Comparison of ENCODE assay signal across 12 cellular contexts in the genomic region with DNA sequence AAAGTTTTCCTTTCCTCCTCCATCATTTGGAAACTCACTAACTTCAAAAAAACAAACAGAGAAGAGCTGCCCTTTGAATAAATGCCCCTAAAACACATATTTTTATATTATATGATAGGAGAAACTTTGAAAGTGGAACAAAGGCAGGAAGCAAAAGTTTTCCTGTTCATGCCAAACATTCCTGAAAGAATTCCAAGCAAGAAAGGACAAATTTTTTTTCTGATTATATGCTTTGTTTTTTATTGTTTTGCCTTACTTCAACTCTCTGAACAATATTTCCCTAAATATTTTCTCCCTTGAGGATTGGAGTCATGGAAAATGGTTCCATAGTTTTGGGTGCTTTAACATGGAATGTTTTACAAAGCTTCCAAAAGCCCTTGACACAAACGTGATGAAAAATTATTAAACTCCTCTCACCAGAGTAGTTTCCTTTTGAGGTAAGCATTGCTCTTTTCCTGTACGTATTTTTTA.
"Had no signal": no experiment of that assay in that cellular context is flagged by ENCODE, and none has a peak within 500 bp of the region (broad histone marks: within the 10 kb centered on the region; RNA-seq: fewer than 3 reads in every experiment).

No MANE protein-coding gene starts in this region.

- H3K4me1 ChIP-seq: testis, upper lobe of right lung had no signal

- H3K4me1 Mint-ChIP-seq: activated naive CD8-positive, alpha-beta T cell treated with anti-CD3 and anti-CD28 coated beads, Interleukin-2, amount 10 ng/mL, durations not matched to agents 7 days and 5 days; naive thymus-derived CD8-positive, alpha-beta T cell; stimulated activated naive CD8-positive, alpha-beta T cell treated with anti-CD3 and anti-CD28 coated beads, Interleukin-15, amount 100 ng/mL, for 72 hours had no signal

- ATAC-seq: effector memory CD8-positive, alpha-beta T cell; naive thymus-derived CD8-positive, alpha-beta T cell; stimulated activated naive CD8-positive, alpha-beta T cell treated with anti-CD3 and anti-CD28 coated beads, Interleukin-15, amount 100 ng/mL, for 72 hours; upper lobe of right lung had no signal

- H3K9me3 Mint-ChIP-seq: activated naive CD8-positive, alpha-beta T cell treated with anti-CD3 and anti-CD28 coated beads, Interleukin-2, amount 10 ng/mL, durations not matched to agents 7 days and 5 days; activated T-helper 1 cell treated with anti-CD3 and anti-CD28 coated beads, Interleukin-12 subunit alpha, Interleukin-12 subunit beta, Interleukin-2, Interleukin-4 antibody, amounts not matched to agents 30 ng/mL and 10 ng/mL and 1 ng/mL, durations not matched to agents 14 hours and 24 hours and 36 hours had no signal

- H3K36me3 ChIP-seq: upper lobe of right lung had no signal

- DNase-seq: activated CD4-positive, CD25-positive, alpha-beta regulatory T cell treated with anti-CD3 and anti-CD28 coated beads, Interleukin-2, amount 50 U/mL, for 72 hours; activated naive CD8-positive, alpha-beta T cell treated with anti-CD3 and anti-CD28 coated beads, Interleukin-2, amount 10 ng/mL, durations not matched to agents 7 days and 5 days; anterior cingulate cortex; cerebellar nuclear complex; effector memory CD8-positive, alpha-beta T cell; naive thymus-derived CD8-positive, alpha-beta T cell; posterior cingulate gyrus; stimulated activated naive CD8-positive, alpha-beta T cell treated with anti-CD3 and anti-CD28 coated beads, Interleukin-15, amount 100 ng/mL, for 72 hours; testis; upper lobe of right lung had no signal

- H3K4me3 Mint-ChIP-seq: activated naive CD8-positive, alpha-beta T cell treated with anti-CD3 and anti-CD28 coated beads, Interleukin-2, amount 10 ng/mL, durations not matched to agents 7 days and 5 days; activated T-helper 1 cell treated with anti-CD3 and anti-CD28 coated beads, Interleukin-12 subunit alpha, Interleukin-12 subunit beta, Interleukin-2, Interleukin-4 antibody, amounts not matched to agents 30 ng/mL and 10 ng/mL and 1 ng/mL, durations not matched to agents 14 hours and 24 hours and 36 hours; effector memory CD8-positive, alpha-beta T cell; naive thymus-derived CD8-positive, alpha-beta T cell; stimulated activated naive CD8-positive, alpha-beta T cell treated with anti-CD3 and anti-CD28 coated beads, Interleukin-15, amount 100 ng/mL, for 72 hours had no signal

- H3K9me3 ChIP-seq: testis, upper lobe of right lung had no signal

- H3K36me3 Mint-ChIP-seq: activated naive CD8-positive, alpha-beta T cell treated with anti-CD3 and anti-CD28 coated beads, Interleukin-2, amount 10 ng/mL, durations not matched to agents 7 days and 5 days; naive thymus-derived CD8-positive, alpha-beta T cell had no signal

- H3K4me3 ChIP-seq: SK-N-MC, testis, upper lobe of right lung had no signal

- H3K27me3 ChIP-seq: testis, upper lobe of right lung had no signal

- H3K27ac Mint-ChIP-seq: activated naive CD8-positive, alpha-beta T cell treated with anti-CD3 and anti-CD28 coated beads, Interleukin-2, amount 10 ng/mL, durations not matched to agents 7 days and 5 days; activated T-helper 1 cell treated with anti-CD3 and anti-CD28 coated beads, Interleukin-12 subunit alpha, Interleukin-12 subunit beta, Interleukin-2, Interleukin-4 antibody, amounts not matched to agents 30 ng/mL and 10 ng/mL and 1 ng/mL, durations not matched to agents 14 hours and 24 hours and 36 hours; effector memory CD8-positive, alpha-beta T cell; naive thymus-derived CD8-positive, alpha-beta T cell; stimulated activated naive CD8-positive, alpha-beta T cell treated with anti-CD3 and anti-CD28 coated beads, Interleukin-15, amount 100 ng/mL, for 72 hours had no signal
